26 cellular contexts compared by ENCODE assay signal in genomic region chr9:87350915-87351314, GRCh38.
A peak's percentile ranks its signal among the peaks of the same experiment; 100 is the strongest.
DNase-seq lines count a peak whose midpoint lies in the region; ATAC-seq and TF ChIP-seq lines count a peak whose summit lies in the region.
"Had no signal": no experiment of that assay in that cellular context is flagged by ENCODE, and none has a peak within 500 bp of the region (broad histone marks: within the 10 kb centered on the region; RNA-seq: fewer than 3 reads in every experiment).

No MANE protein-coding gene starts in this region.

- POLR2A ChIA-PET in A673 (lab: Charles Lee; ENCODE audit: low non-redundant PET), result no interaction called here

- H3K9ac ChIP-seq in liver (ENCODE audit: low read depth in 1 of 2, low read length in 2 of 2), result no peak overlapping the region

- BruUV-seq in A673 (replicated peaks; lab: Mats Ljungman, UMichigan), result no TSS peak

- WGBS in liver, result 76% methylated on average over 2 of the region's 2 CpGs
- 68% methylated on average over 2 of the region's 2 CpGs for WGBS in right lobe of liver (ENCODE audit: insufficient coverage, low coverage, low lambda C conversion rate, missing lambda C conversion rate)
- whole genome bisulfite sequencing in thyroid gland, 2 donors, result 20 to 32% methylated on average over 2 of the region's 2 CpGs
- 64 to 87% (median 81%) methylated on average over 2 of the region's 2 CpGs for WGBS in stomach, 5 donors

- intact Hi-C loops in right lobe of liver (cut with DNase I) (no loop called here), thyroid gland (cut with DNase I) (no loop called here), A673 (cut with micrococcal nuclease; ENCODE audit: unreplicated experiment) (no loop called here), stomach (cut with DNase I; ENCODE audit: low total_unique reads) (loop anchor here (5.0 kb wide), 1 partner anchor 126 kb away; no protein-coding TSS in a partner anchor)

- no peak for ATAC-seq in right lobe of liver
- ATAC-seq: activated CD4-positive, alpha-beta T cell treated with anti-CD3 and anti-CD28 coated beads for 36 hours; activated T-cell treated with anti-CD3 and anti-CD28 coated beads, Interleukin-2, amount 50 U/mL, for 4 hours; psoas muscle; T-helper 17 cell had no signal

- DNase-seq in right lobe of liver (no peak), brain microvascular endothelial cell (peak; percentile 60), iris pigment epithelial cell (ENCODE audit: low read depth) (peak; percentile 64), thyroid gland (peak; percentile 10 to 17), NCI-H510A (lab: John Stamatoyannopoulos, UW) (no peak), A673 (ENCODE audit: low spot score) (no peak), stomach (no peak)
- DNase-seq: activated CD4-positive, alpha-beta T cell treated with anti-CD3 and anti-CD28 coated beads for 36 hours; activated naive CD4-positive, alpha-beta T cell; activated T-cell treated with anti-CD3 and anti-CD28 coated beads, Interleukin-2, amount 50 U/mL, for 4 hours; AML-193; CD8-positive, alpha-beta memory T cell; cerebellar nuclear complex; effector CD4-positive, alpha-beta T cell; GF-D8; GOT3; KG1; mammary epithelial cell; NCI-H146; NCI-H2171; Peyer's patch; psoas muscle; T-helper 17 cell had no signal

- CTCF ChIA-PET in A673 (lab: Charles Lee), result no interaction called here

- H3K4me3 ChIP-seq in liver (ENCODE audit: low read depth in 1 of 3, low read length in 3 of 3), result no peak overlapping the region
- no peak overlapping the region for H3K4me3 ChIP-seq in right lobe of liver
- H3K4me3 ChIP-seq in brain microvascular endothelial cell (ENCODE audit: low read depth, low read length), result no peak overlapping the region
- H3K4me3 ChIP-seq in thyroid gland (replicated peaks in 1 of 3), result no peak overlapping the region
- H3K4me3 ChIP-seq in A673 (ENCODE audit: low read depth, low read length, poor library complexity, severe bottlenecking), result no peak overlapping the region
- H3K4me3 ChIP-seq in stomach, result no peak overlapping the region
- H3K4me3 ChIP-seq: ascending aorta, Peyer's patch, psoas muscle had no signal

- H3K4me1 ChIP-seq in liver (ENCODE audit: control insufficient read depth in 4 of 4, insufficient read depth in 4 of 4, low read length in 3 of 4), result no peaks in the 10 kb centered on the region
- H3K4me1 ChIP-seq in right lobe of liver, result no peaks in the 10 kb centered on the region
- H3K4me1 ChIP-seq in thyroid gland, result no peaks in the 10 kb centered on the region
- H3K4me1 ChIP-seq in A673 (ENCODE audit: insufficient read depth, low read length, poor library complexity, severe bottlenecking), result peaks cover 19% of the 10 kb centered on the region
- H3K4me1 ChIP-seq in stomach, result no peaks in the 10 kb centered on the region
- H3K4me1 ChIP-seq: ascending aorta, Peyer's patch, psoas muscle had no signal

- no peak for TF ChIP-seq RAD21 in liver (IDR thresholded peaks at IDR 0.05)

- in situ Hi-C loops in brain microvascular endothelial cell (cut with HindIII; ENCODE audit: low pct_ligation_motif_present, low sequenced_read_pairs), result no loop called here

- H3K9me3 ChIP-seq in liver (ENCODE audit: control insufficient read depth in 4 of 4, low read length in 3 of 4) (no peaks in the 10 kb centered on the region), right lobe of liver (no peaks in the 10 kb centered on the region), thyroid gland (no peaks in the 10 kb centered on the region), A673 (ENCODE audit: low read depth, low read length, poor library complexity, severe bottlenecking) (peaks cover 8% of the 10 kb centered on the region), stomach (no peaks in the 10 kb centered on the region)
- H3K9me3 ChIP-seq: ascending aorta, Peyer's patch, psoas muscle had no signal

- no peak for TF ChIP-seq EP300 in stomach (IDR thresholded peaks at IDR 0.05)

- H3K27me3 ChIP-seq in liver (ENCODE audit: control insufficient read depth in 4 of 4, insufficient read depth in 4 of 4, low read length in 3 of 4) (no peaks in the 10 kb centered on the region), right lobe of liver (no peaks in the 10 kb centered on the region), brain microvascular endothelial cell (replicated peaks) (no peaks in the 10 kb centered on the region), thyroid gland (no peaks in the 10 kb centered on the region), A673 (replicated peaks; ENCODE audit: insufficient read depth, low read depth, low read length, poor library complexity) (no peaks in the 10 kb centered on the region), stomach (no peaks in the 10 kb centered on the region)
- H3K27me3 ChIP-seq: ascending aorta, Peyer's patch had no signal

- H3K27ac ChIP-seq in liver (ENCODE audit: low read depth in 1 of 2, low read length in 2 of 2), result no peak overlapping the region
- H3K27ac ChIP-seq in right lobe of liver, result no peak overlapping the region
- H3K27ac ChIP-seq in brain microvascular endothelial cell, result no peak overlapping the region
- H3K27ac ChIP-seq in thyroid gland, result no peak overlapping the region
- H3K27ac ChIP-seq in A673 (ENCODE audit: low read depth, low read length, poor library complexity, severe bottlenecking), result no peak overlapping the region
- no peak overlapping the region for H3K27ac ChIP-seq in stomach
- H3K27ac ChIP-seq: 22Rv1, ascending aorta, Peyer's patch, psoas muscle had no signal

- no peaks in the 10 kb centered on the region for H3K36me3 ChIP-seq in liver (ENCODE audit: control insufficient read depth in 4 of 4, insufficient read depth in 3 of 4, low read depth in 1 of 4, low read length in 3 of 4)
- no peaks in the 10 kb centered on the region for H3K36me3 ChIP-seq in right lobe of liver
- H3K36me3 ChIP-seq in brain microvascular endothelial cell (replicated peaks), result no peaks in the 10 kb centered on the region
- H3K36me3 ChIP-seq in thyroid gland, result no peaks in the 10 kb centered on the region
- H3K36me3 ChIP-seq in A673 (ENCODE audit: insufficient read depth, low read length, poor library complexity, severe bottlenecking), result peaks cover 4% of the 10 kb centered on the region
- H3K36me3 ChIP-seq in stomach, result no peaks in the 10 kb centered on the region
- H3K36me3 ChIP-seq: ascending aorta, Peyer's patch had no signal

- TF ChIP-seq CTCF in liver (IDR thresholded peaks at IDR 0.05; ENCODE audit: low read depth, low read length, missing input control) (no peak), right lobe of liver (IDR thresholded peaks at IDR 0.05) (no peak), brain microvascular endothelial cell (IDR thresholded peaks at IDR 0.05; ENCODE audit: low read depth, low read length, missing control alignments) (no peak), thyroid gland (IDR thresholded peaks at IDR 0.05) (no peak), A673 (conservative IDR thresholded peaks at IDR 0.05; ENCODE audit: low read depth, low read length) (no peak), stomach (IDR thresholded peaks at IDR 0.05) (no peak)

- TF ChIP-seq POLR2A in right lobe of liver (IDR thresholded peaks at IDR 0.05) (no peak), thyroid gland (IDR thresholded peaks at IDR 0.05) (no peak), stomach (IDR thresholded peaks at IDR 0.05) (no peak)

TF ChIP-seq in liver, 16 proteins besides CTCF, POLR2A, EP300 and RAD21:
- TF ChIP-seq NR2F2 (IDR thresholded peaks at IDR 0.05), result peak; percentile 40
- no peak for TF ChIP-seq TAF1 (conservative IDR thresholded peaks at IDR 0.05)

Comparison
In these comparisons a context has a peak if more than half of its experiments do, and no peak if none do; other contexts are left out.
1. DNase-seq: peak in brain microvascular endothelial cell (single experiment), iris pigment epithelial cell (single experiment) and thyroid gland (2 of 2); none in right lobe of liver (0 of 3), NCI-H510A (single experiment), A673 (single experiment) and stomach (single experiment).